Comparison of ENCODE assay signal across 15 cellular contexts in genomic region chr3:114600571-114600970, GRCh38.
DNase-seq lines count a peak whose midpoint lies in the region; ATAC-seq, FAIRE-seq and TF ChIP-seq lines count a peak whose summit lies in the region.
"Had no signal": no experiment of that assay in that cellular context is flagged by ENCODE, and none has a peak within 500 bp of the region (broad histone marks: within the 10 kb centered on the region; RNA-seq: fewer than 3 reads in every experiment).

No MANE protein-coding gene starts in this region.

- H3K9me3 ChIP-seq in right cardiac atrium (ENCODE audit: control insufficient read depth, low read length) (no peaks in the 10 kb centered on the region), GM12878 (replicated peaks; ENCODE audit: control insufficient read depth, insufficient read depth, low read length) (no peaks in the 10 kb centered on the region), psoas muscle (no peaks in the 10 kb centered on the region), T-helper 17 cell (ENCODE audit: control insufficient read depth, low read length, poor library complexity, severe bottlenecking) (no peaks in the 10 kb centered on the region)
- H3K9me3 ChIP-seq: BLaER1 treated with 17β-estradiol and CSF1 and Interleukin-3, amounts not matched to agents 10 nM and 100 nM had no signal

- no peak overlapping the region for H3K4me2 ChIP-seq in GM12878 (ENCODE audit: control insufficient read depth, insufficient read depth)
- H3K4me2 ChIP-seq: BLaER1 treated with 17β-estradiol and CSF1 and Interleukin-3, amounts not matched to agents 10 nM and 100 nM had no signal

- POLR2A ChIA-PET in GM12878 (lab: Charles Lee), result no interaction called here

- in situ Hi-C loops in GM12878 (cut with MboI), result no loop called here

- DNase-seq in Right ventricle myocardium superior (no peak), right cardiac atrium (no peak), GM12878 (ENCODE audit: low read depth, low spot score) (no peak), psoas muscle (no peak), T-helper 17 cell (no peak)
- no peak for DNase-seq in activated CD4-positive, alpha-beta T cell treated with anti-CD3 and anti-CD28 coated beads for 4 hours
- DNase-seq: 8988T; CD4-positive, CD25-positive, alpha-beta regulatory T cell; DMS 273 treated with DMSO at 0.1 percent for 48 hours; GOT3; H9; HFFc6 had no signal

- H3K4me1 ChIP-seq in right cardiac atrium (ENCODE audit: control insufficient read depth, insufficient read depth, low read length), result peaks cover 2% of the 10 kb centered on the region
- no peaks in the 10 kb centered on the region; the same call in 1 of the 2 replicates for H3K4me1 ChIP-seq in GM12878 (ENCODE audit: control insufficient read depth, insufficient read depth, low read length)
- H3K4me1 ChIP-seq in psoas muscle, result peaks cover 70% of the 10 kb centered on the region
- H3K4me1 ChIP-seq: BLaER1 treated with 17β-estradiol and CSF1 and Interleukin-3, amounts not matched to agents 10 nM and 100 nM had no signal

- H4K20me1 ChIP-seq in GM12878 (ENCODE audit: control insufficient read depth, insufficient read depth), result no peaks in the 10 kb centered on the region
- H4K20me1 ChIP-seq: BLaER1 treated with 17β-estradiol and CSF1 and Interleukin-3, amounts not matched to agents 10 nM and 100 nM had no signal

- H3K27ac ChIP-seq in right cardiac atrium (ENCODE audit: low read length), result no peak overlapping the region
- no peak overlapping the region for H3K27ac ChIP-seq in GM12878 (ENCODE audit: control insufficient read depth, insufficient read depth)
- H3K27ac ChIP-seq in psoas muscle, result peak overlapping the region; percentile 51
- H3K27ac ChIP-seq: BLaER1 treated with 17β-estradiol and CSF1 and Interleukin-3, amounts not matched to agents 10 nM and 100 nM had no signal

- no peak overlapping the region for H3K4me3 Mint-ChIP-seq in T-helper 17 cell
- H3K4me3 Mint-ChIP-seq: CD4-positive, CD25-positive, alpha-beta regulatory T cell; H9; HFFc6 had no signal

- H3K36me3 Mint-ChIP-seq in T-helper 17 cell (ENCODE audit: low read depth), result peaks cover 3% of the 10 kb centered on the region

- H3K27me3 ChIP-seq in right cardiac atrium (ENCODE audit: control insufficient read depth, insufficient read depth) (no peaks in the 10 kb centered on the region), GM12878 (replicated peaks in 1 of 2; ENCODE audit: control insufficient read depth in 2 of 2, insufficient read depth in 2 of 2, low read length in 1 of 2) (no peaks in the 10 kb centered on the region), psoas muscle (ENCODE audit: insufficient read depth in 3 of 3, low read length in 2 of 3) (no peaks in the 10 kb centered on the region)
- H3K27me3 ChIP-seq: BLaER1 treated with 17β-estradiol and CSF1 and Interleukin-3, amounts not matched to agents 10 nM and 100 nM had no signal

- H3K4me1 Mint-ChIP-seq in T-helper 17 cell, result peaks cover 8% of the 10 kb centered on the region

- H3K4me3 ChIP-seq in right cardiac atrium (ENCODE audit: low read length), result no peak overlapping the region
- H3K4me3 ChIP-seq in GM12878, result no peak overlapping the region
- H3K4me3 ChIP-seq in psoas muscle, result peak overlapping the region; percentile 20
- H3K4me3 ChIP-seq: BLaER1 treated with 17β-estradiol and CSF1 and Interleukin-3, amounts not matched to agents 10 nM and 100 nM had no signal

- TF ChIP-seq EP300 in GM12878 (IDR thresholded peaks at IDR 0.05; ENCODE audit: borderline replicate concordance in 1 of 2, control insufficient read depth in 1 of 2, low read depth in 2 of 2, low read length in 2 of 2), result no peak

- 63% methylated on average over 1 of the region's 1 CpG for WGBS in right cardiac atrium
- 4% methylated on average over 1 of the region's 1 CpG for WGBS in GM12878 (ENCODE audit: insufficient coverage, insufficient replicate concordance, low lambda C conversion rate, missing lambda C conversion rate)
- WGBS in psoas muscle, 3 donors, result 15 to 34% (median 24%) methylated on average over 1 of the region's 1 CpG

- SMC1A ChIA-PET in GM12878 (lab: Charles Lee; ENCODE audit: uncharacterized antibody, unreplicated experiment), result interaction anchor here (0.6 kb wide), 1 partner anchor 27 kb away, joined by 3 read pairs; no protein-coding TSS in a partner anchor

- no peak for FAIRE-seq in GM12878 (lab: Jason Lieb, UNC)
- FAIRE-seq: GM18507 had no signal

- no peaks in the 10 kb centered on the region for H3K36me3 ChIP-seq in GM12878 (ENCODE audit: control insufficient read depth in 2 of 2, insufficient read depth in 2 of 2, low read length in 1 of 2)
- H3K36me3 ChIP-seq in psoas muscle (ENCODE audit: insufficient read depth in 1 of 2, low read depth in 1 of 2), result no peaks in the 10 kb centered on the region
- H3K36me3 ChIP-seq: BLaER1 treated with 17β-estradiol and CSF1 and Interleukin-3, amounts not matched to agents 10 nM and 100 nM had no signal

- CTCF ChIA-PET in GM12878 (lab: Yijun Ruan, JAX), result interaction anchor here (0.5 kb wide), 1 partner anchor 214 kb away, joined by 3 read pairs; no protein-coding TSS in a partner anchor

- H3K27me3 Mint-ChIP-seq in T-helper 17 cell, result no peaks in the 10 kb centered on the region
- H3K27me3 Mint-ChIP-seq: CD4-positive, CD25-positive, alpha-beta regulatory T cell had no signal

- no peak for TF ChIP-seq POLR2A in GM12878 (IDR thresholded peaks at IDR 0.05; ENCODE audit: low read depth, low read length)

- H3K79me2 ChIP-seq in GM12878 (ENCODE audit: control insufficient read depth, insufficient read depth, low read length), result no peaks in the 10 kb centered on the region

- H3K27ac Mint-ChIP-seq in T-helper 17 cell, result no peak overlapping the region
- H3K27ac Mint-ChIP-seq: CD4-positive, CD25-positive, alpha-beta regulatory T cell; H9; HFFc6 had no signal

- intact Hi-C loops in Right ventricle myocardium superior (cut with DNase I) (no loop called here), right cardiac atrium (cut with DNase I) (no loop called here), GM12878 (cut with micrococcal nuclease; ENCODE audit: unreplicated experiment) (no loop called here), psoas muscle (cut with DNase I) (loop anchor here in 1 of 2 donors (2.0 kb wide), 1 partner anchor 24 kb away; no protein-coding TSS in a partner anchor)

- TF ChIP-seq RAD21 in GM12878 (IDR thresholded peaks at IDR 0.05; ENCODE audit: insufficient read depth, low read depth, low read length), result no peak

- H3K9ac ChIP-seq in GM12878 (ENCODE audit: control insufficient read depth, insufficient read depth, low read length), result no peak overlapping the region
- H3K9ac ChIP-seq: BLaER1 treated with 17β-estradiol and CSF1 and Interleukin-3, amounts not matched to agents 10 nM and 100 nM had no signal

- BruUV-seq in GM12878 (replicated peaks; lab: Mats Ljungman, UMichigan), result no TSS peak

- no peak overlapping the region for H2AFZ ChIP-seq in GM12878 (ENCODE audit: control insufficient read depth, low read depth, low read length)

- RAD21 ChIA-PET in GM12878 (lab: Charles Lee; ENCODE audit: unreplicated experiment), result interaction anchor here (0.7 kb wide), 1 partner anchor 222 kb away, joined by 3 read pairs; no protein-coding TSS in a partner anchor

- TF ChIP-seq CTCF in GM12878 (IDR thresholded peaks at IDR 0.05 in 2 of 3, conservative IDR thresholded peaks at IDR 0.05 in 1 of 3; ENCODE audit: control insufficient read depth in 2 of 3, extremely low read depth in 1 of 3, insufficient read depth in 1 of 3, low read depth in 3 of 3, low read length in 3 of 3), result no peak
- TF ChIP-seq CTCF in psoas muscle (IDR thresholded peaks at IDR 0.05), result no peak

- peak; percentile 20 for ATAC-seq in Right ventricle myocardium superior (ENCODE audit: poor library complexity)
- no peak for ATAC-seq in right cardiac atrium
- ATAC-seq in GM12878, result no peak
- peak; percentile 56 to 87 (median 69) for ATAC-seq in psoas muscle
- no peak for ATAC-seq in GM21825 (IDR thresholded peaks at IDR 0.05; ENCODE audit: unreplicated experiment)
- ATAC-seq in T-helper 17 cell, result no peak

TF ChIP-seq in GM12878, 131 proteins besides CTCF, POLR2A, EP300 and RAD21:
- TF ChIP-seq RELA (IDR thresholded peaks at IDR 0.05; ENCODE audit: borderline replicate concordance, partially characterized antibody) (no peak), MEF2A (IDR thresholded peaks at IDR 0.05; ENCODE audit: insufficient read depth, low read depth, low read length) (0 out of 2 replicates have a peak, but pooled peaks have one; percentile 66), NFIC (IDR thresholded peaks at IDR 0.05; ENCODE audit: low read depth, low read length) (0 out of 2 replicates have a peak, but pooled peaks have one; percentile 37)

Comparison
In these comparisons a context has a peak if more than half of its experiments do, and no peak if none do; other contexts are left out.
1. ATAC-seq: peak in Right ventricle myocardium superior (single experiment) and psoas muscle (4 of 4); none in right cardiac atrium (0 of 2), GM12878 (single experiment), GM21825 (single experiment) and T-helper 17 cell (single experiment).